Comparison of ENCODE assay signal across 13 cellular contexts in genomic region chr9:38380230-38380871, GRCh38. TPM values are rescaled to one million over a fixed set of nuclear protein-coding genes. Genes with fewer than 3 reads are reported as not detected.
DNase-seq lines count a peak whose midpoint lies in the region; FAIRE-seq and TF ChIP-seq lines count a peak whose summit lies in the region.
"Had no signal": no experiment of that assay in that cellular context is flagged by ENCODE, and none has a peak within 500 bp of the region (broad histone marks: within the 10 kb centered on the region; RNA-seq: fewer than 3 reads in every experiment).

No MANE protein-coding gene starts in this region.

- H3K4me3 ChIP-seq in esophagus muscularis mucosa (no peak overlapping the region), sigmoid colon (no peak overlapping the region)
- H3K4me3 ChIP-seq: right atrium auricular region had no signal

- 86% methylated on average over 6 of the region's 6 CpGs for WGBS in esophagus muscularis mucosa
- WGBS in sigmoid colon, 2 donors = 43 to 70% methylated on average over 6 of the region's 6 CpGs

- H3K9me3 ChIP-seq in esophagus muscularis mucosa = peaks cover 0 to 8% (median 3%) of the 10 kb centered on the region in 4 donors
- H3K9me3 ChIP-seq in sigmoid colon = no peaks in the 10 kb centered on the region

- no peak for TF ChIP-seq POLR2A in esophagus muscularis mucosa (IDR thresholded peaks at IDR 0.05; ENCODE audit: low read depth)
- TF ChIP-seq POLR2A in sigmoid colon (IDR thresholded peaks at IDR 0.05) = no peak

- H3K27me3 ChIP-seq in esophagus muscularis mucosa = no peaks in the 10 kb centered on the region
- no peaks in the 10 kb centered on the region for H3K27me3 ChIP-seq in sigmoid colon
- H3K27me3 ChIP-seq: right atrium auricular region had no signal

- H3K4me1 ChIP-seq in esophagus muscularis mucosa = peaks cover 5 to 62% (median 58%) of the 10 kb centered on the region in 4 donors
- peaks cover 0 to 47% (median 19%) of the 10 kb centered on the region in 4 donors for H3K4me1 ChIP-seq in sigmoid colon

- no peak for FAIRE-seq in D721Med (lab: Jason Lieb, UNC)
- FAIRE-seq: GM19239 had no signal

- H3K36me3 ChIP-seq in esophagus muscularis mucosa (no peaks in the 10 kb centered on the region), sigmoid colon (no peaks in the 10 kb centered on the region)
- H3K36me3 ChIP-seq: right atrium auricular region had no signal

- TF ChIP-seq CTCF in esophagus muscularis mucosa (IDR thresholded peaks at IDR 0.05) (no peak), sigmoid colon (IDR thresholded peaks at IDR 0.05) (no peak), D721Med (IDR thresholded peaks at IDR 0.05; ENCODE audit: insufficient read depth, missing control alignments) (no peak)

- intact Hi-C loops in esophagus muscularis mucosa (cut with DNase I) = no loop called here
- intact Hi-C loops in sigmoid colon (cut with DNase I) = no loop called here

- H3K27ac ChIP-seq in esophagus muscularis mucosa (replicated peaks in 1 of 4) (peak overlapping the region; percentile 85 to 96 (median 90)), sigmoid colon (peak overlapping the region in 2 of 4 donors; percentile 90 to 97)

- peak; percentile 24 for DNase-seq in NCI-H1092 treated with DMSO at 0.1 percent for 48 hours (lab: John Stamatoyannopoulos, UW)
- DNase-seq in NCI-H1092 (lab: John Stamatoyannopoulos, UW) = no peak
- peak; percentile 70 for DNase-seq in NCI-H69 (lab: John Stamatoyannopoulos, UW)
- no peak for DNase-seq in esophagus muscularis mucosa (ENCODE audit: extremely low spot score)
- DNase-seq in sigmoid colon = peak; percentile 11
- no peak for DNase-seq in NCI-H1105 treated with DMSO at 0.1 percent for 48 hours (lab: John Stamatoyannopoulos, UW)
- DNase-seq in DMS79 (lab: John Stamatoyannopoulos, UW) = no peak
- no peak for DNase-seq in D721Med (ENCODE audit: insufficient read length, low spot score)
- DNase-seq: 8988T, activated B cell treated with CpG ODN at 0.5 μM for 24 hours, SHP77 treated with DMSO at 0.1 percent for 48 hours had no signal

- TF ChIP-seq EP300 in esophagus muscularis mucosa (IDR thresholded peaks at IDR 0.05) = no peak
- no peak for TF ChIP-seq EP300 in sigmoid colon (IDR thresholded peaks at IDR 0.05)

RNA-seq across cellular contexts. Expression of gene ALDH1B1, which starts 12.2 kb away (rescaled TPM):
- total RNA-seq in esophagus muscularis mucosa = 100 to 1,000 TPM; 253 to 364 (median 272) TPM
- 100 to 1,000 TPM in 2 of 4 donors, 10 to 100 TPM in 2; 35.7 to 162 (median 101) TPM for total RNA-seq in sigmoid colon
- polyA plus RNA-seq in sigmoid colon = 10 to 100 TPM; 19.2 to 45.0 (median 24.0) TPM

RNA-seq across cellular contexts. Expression of gene IGFBPL1, which starts 43.9 kb away (rescaled TPM):
- total RNA-seq in esophagus muscularis mucosa (1 to 10 TPM in 2 of 4 donors, under 1 TPM in 2; 0.78 to 3.7 (median 1.5) TPM), sigmoid colon (1 to 10 TPM in 2 of 4 donors, under 1 TPM in 1, not detected in 1; 0.36 to 2.2 (median 1.4) TPM)
- under 1 TPM in 1 of 3 donors, not detected in 2; 0.23 TPM for polyA plus RNA-seq in sigmoid colon
- total RNA-seq: activated B cell treated with CpG ODN at 0.5 μM for 24 hours had no signal

Comparison
In these comparisons a context has a peak if more than half of its experiments do, and no peak if none do; other contexts are left out.
1. DNase-seq: peak in NCI-H1092 treated with DMSO at 0.1 percent for 48 hours (single experiment), NCI-H69 (single experiment) and sigmoid colon (single experiment); none in NCI-H1092 (single experiment), esophagus muscularis mucosa (single experiment), NCI-H1105 treated with DMSO at 0.1 percent for 48 hours (single experiment), DMS79 (single experiment) and D721Med (single experiment).